12 cellular contexts compared by ENCODE assay signal in genomic region chr10:7354330-7355047, GRCh38. TPM values are rescaled to one million over a fixed set of nuclear protein-coding genes. Genes with fewer than 3 reads are reported as not detected.
DNase-seq lines count a peak whose midpoint lies in the region; ATAC-seq and TF ChIP-seq lines count a peak whose summit lies in the region.
"Had no signal": no experiment of that assay in that cellular context is flagged by ENCODE, and none has a peak within 500 bp of the region (broad histone marks: within the 10 kb centered on the region; RNA-seq: fewer than 3 reads in every experiment).

No MANE protein-coding gene starts in this region.

- intact Hi-C loops in A673 (cut with micrococcal nuclease; ENCODE audit: unreplicated experiment) = no loop called here

- no peak overlapping the region for H3K4me3 Mint-ChIP-seq in WTC11

- TF ChIP-seq CTCF in A673 (conservative IDR thresholded peaks at IDR 0.05; ENCODE audit: low read depth, low read length) (no peak), WTC11 (IDR thresholded peaks at IDR 0.05) (no peak), foreskin keratinocyte (conservative IDR thresholded peaks at IDR 0.05) (no peak)

- peaks cover 34% of the 10 kb centered on the region for H3K36me3 Mint-ChIP-seq in WTC11

- H3K4me1 ChIP-seq in A673 (ENCODE audit: insufficient read depth, low read length, poor library complexity, severe bottlenecking) (no peaks in the 10 kb centered on the region), foreskin keratinocyte (peaks cover 14% of the 10 kb centered on the region)
- H3K4me1 ChIP-seq: upper lobe of left lung had no signal

- H3K27ac ChIP-seq in A673 (ENCODE audit: low read depth, low read length, poor library complexity, severe bottlenecking) (no peak overlapping the region), foreskin keratinocyte (no peak overlapping the region)
- H3K27ac ChIP-seq: skin epidermis, upper lobe of left lung had no signal

- DNase-seq in A673 (ENCODE audit: low spot score) (peak; percentile 55), WTC11 (ENCODE audit: low spot score) (no peak), foreskin keratinocyte (peak; percentile 73 to 87), NCI-H446 (lab: John Stamatoyannopoulos, UW) (no peak), left lobe of liver (ENCODE audit: low spot score) (no peak), T1000 (lab: John Stamatoyannopoulos, UW) (no peak)
- DNase-seq: mucosa of descending colon, NCI-H1436 treated with DMSO at 0.1 percent for 48 hours, upper lobe of left lung had no signal

- peak overlapping the region; percentile 12; the same call in 1 of the 2 replicates for H3K27ac Mint-ChIP-seq in WTC11

- H3K4me3 ChIP-seq in A673 (ENCODE audit: low read depth, low read length, poor library complexity, severe bottlenecking) = no peak overlapping the region
- H3K4me3 ChIP-seq: mucosa of descending colon, skin epidermis, upper lobe of left lung had no signal

- no peaks in the 10 kb centered on the region for H3K9me3 ChIP-seq in A673 (ENCODE audit: low read depth, low read length, poor library complexity, severe bottlenecking)
- H3K9me3 ChIP-seq: mucosa of descending colon, upper lobe of left lung had no signal

- no peaks in the 10 kb centered on the region for H3K27me3 Mint-ChIP-seq in WTC11 (ENCODE audit: low read depth)

- CTCF ChIA-PET in A673 (lab: Charles Lee) = no interaction called here
- CTCF ChIA-PET in WTC11 (lab: Charles Lee) = no interaction called here

- BruUV-seq in A673 (replicated peaks; lab: Mats Ljungman, UMichigan) = no TSS peak

- H3K4me1 Mint-ChIP-seq in WTC11 = peaks cover 5% of the 10 kb centered on the region

- H3K36me3 ChIP-seq in A673 (ENCODE audit: insufficient read depth, low read length, poor library complexity, severe bottlenecking) = no peaks in the 10 kb centered on the region
- H3K36me3 ChIP-seq: upper lobe of left lung had no signal

- no peaks in the 10 kb centered on the region for H3K27me3 ChIP-seq in A673 (replicated peaks; ENCODE audit: insufficient read depth, low read depth, low read length, poor library complexity)
- H3K27me3 ChIP-seq in foreskin keratinocyte = no peaks in the 10 kb centered on the region
- H3K27me3 ChIP-seq: upper lobe of left lung had no signal

- ATAC-seq in GM18868 (IDR thresholded peaks at IDR 0.05; ENCODE audit: unreplicated experiment) (peak; percentile 47), WTC11 (no peak), foreskin keratinocyte (peak; percentile 94), left lobe of liver (no peak), GM18907 (IDR thresholded peaks at IDR 0.05; ENCODE audit: unreplicated experiment) (no peak)
- ATAC-seq: mucosa of descending colon had no signal

- peaks cover 26% of the 10 kb centered on the region for H3K9me3 Mint-ChIP-seq in WTC11

- POLR2A ChIA-PET in A673 (lab: Charles Lee; ENCODE audit: low non-redundant PET) = no interaction called here
- POLR2A ChIA-PET in WTC11 (lab: Charles Lee) = no interaction called here

TF ChIP-seq in WTC11, 78 proteins besides CTCF, POLR2A, EP300 and RAD21:
- TF ChIP-seq ELF4 (CRISPR knock-in tag; IDR thresholded peaks at IDR 0.05; ENCODE audit: low read depth) (no peak), ZNF281 (CRISPR knock-in tag; IDR thresholded peaks at IDR 0.05) (no peak), ZNF232 (CRISPR knock-in tag; IDR thresholded peaks at IDR 0.05) (no peak), EMX1 (CRISPR knock-in tag; IDR thresholded peaks at IDR 0.05) (no peak), ATF6 (CRISPR knock-in tag; IDR thresholded peaks at IDR 0.05) (no peak), SOX15 (CRISPR knock-in tag; IDR thresholded peaks at IDR 0.05) (no peak), ZNF263 (CRISPR knock-in tag; IDR thresholded peaks at IDR 0.05; ENCODE audit: low read depth) (no peak), AR (CRISPR knock-in tag; IDR thresholded peaks at IDR 0.05) (no peak), MYBL2 (CRISPR knock-in tag; IDR thresholded peaks at IDR 0.05) (no peak), FOXP1 (CRISPR knock-in tag; IDR thresholded peaks at IDR 0.05; ENCODE audit: borderline replicate concordance) (no peak), ZNF219 (CRISPR knock-in tag; IDR thresholded peaks at IDR 0.05; ENCODE audit: borderline replicate concordance) (no peak), NFE2L1 (CRISPR knock-in tag; IDR thresholded peaks at IDR 0.05) (no peak), USF1 (CRISPR knock-in tag; IDR thresholded peaks at IDR 0.05) (no peak)

RNA-seq across cellular contexts. Expression of gene SFMBT2, which starts 56.3 kb away (rescaled TPM):
- total RNA-seq in A673 (2021) = 8.2 and 11.8 TPM in 2 replicates
- 10.9 to 14.3 TPM (median 12.0 TPM) in 3 replicates for total RNA-seq in WTC11 (2021)
- 1.2 and 1.4 TPM in 2 replicates for total RNA-seq in foreskin keratinocyte
- 0.20 and 0.27 TPM in 2 replicates for polyA plus RNA-seq in foreskin keratinocyte
- 1.1 TPM for total RNA-seq in left lobe of liver

Comparison
In these comparisons a context has a peak if more than half of its experiments do, and no peak if none do; other contexts are left out.
1. DNase-seq: peak in A673 (single experiment) and foreskin keratinocyte (2 of 2); none in WTC11 (single experiment), NCI-H446 (0 of 2), left lobe of liver (single experiment) and T1000 (single experiment).
2. ATAC-seq: peak in GM18868 (single experiment) and foreskin keratinocyte (single experiment); none in WTC11 (single experiment), left lobe of liver (single experiment) and GM18907 (single experiment).